In genomic region chr3:44104043-44104442, GRCh38 we compare ENCODE assay signal across 18 cellular contexts.
A peak's percentile ranks its signal among the peaks of the same experiment; 100 is the strongest.
DNase-seq lines count a peak whose midpoint lies in the region; ATAC-seq and TF ChIP-seq lines count a peak whose summit lies in the region.
"Had no signal": no experiment of that assay in that cellular context is flagged by ENCODE, and none has a peak within 500 bp of the region (broad histone marks: within the 10 kb centered on the region; RNA-seq: fewer than 3 reads in every experiment).

No MANE protein-coding gene starts in this region.

- WGBS in thyroid gland, 2 donors: 41 to 45% methylated on average over 2 of the region's 2 CpGs

- no peaks in the 10 kb centered on the region for H3K9me3 Mint-ChIP-seq in activated naive CD8-positive, alpha-beta T cell treated with anti-CD3 and anti-CD28 coated beads, Interleukin-2, amount 10 ng/mL, durations not matched to agents 7 days and 5 days
- no peaks in the 10 kb centered on the region for H3K9me3 Mint-ChIP-seq in activated naive CD8-positive, alpha-beta T cell treated with anti-CD3 and anti-CD28 coated beads for 36 hours
- no peaks in the 10 kb centered on the region for H3K9me3 Mint-ChIP-seq in CD8-positive, alpha-beta memory T cell
- no peaks in the 10 kb centered on the region for H3K9me3 Mint-ChIP-seq in CD8-positive, alpha-beta T cell

- no peak overlapping the region for H3K4me3 ChIP-seq in thyroid gland (replicated peaks in 1 of 3)
- H3K4me3 ChIP-seq in CD8-positive, alpha-beta memory T cell (ENCODE audit: low read length): no peak overlapping the region
- no peak overlapping the region for H3K4me3 ChIP-seq in CD8-positive, alpha-beta T cell (ENCODE audit: low read depth, low read length)

- intact Hi-C loops in thyroid gland (cut with DNase I): no loop called here
- intact Hi-C loops in CD8-positive, alpha-beta T cell (cut with DNase I, micrococcal nuclease): no loop called here

- H3K4me1 Mint-ChIP-seq in activated naive CD8-positive, alpha-beta T cell treated with anti-CD3 and anti-CD28 coated beads, Interleukin-2, amount 10 ng/mL, durations not matched to agents 7 days and 5 days: peaks cover 20% of the 10 kb centered on the region
- peaks cover 18% of the 10 kb centered on the region for H3K4me1 Mint-ChIP-seq in activated naive CD8-positive, alpha-beta T cell treated with anti-CD3 and anti-CD28 coated beads for 36 hours
- no peaks in the 10 kb centered on the region for H3K4me1 Mint-ChIP-seq in CD8-positive, alpha-beta memory T cell
- peaks cover 3% of the 10 kb centered on the region for H3K4me1 Mint-ChIP-seq in CD8-positive, alpha-beta T cell (ENCODE audit: low read depth)
- H3K4me1 Mint-ChIP-seq: CD14-positive monocyte had no signal

- peaks cover 49 to 61% of the 10 kb centered on the region in 2 donors for H3K4me1 ChIP-seq in thyroid gland
- no peaks in the 10 kb centered on the region for H3K4me1 ChIP-seq in CD8-positive, alpha-beta memory T cell (ENCODE audit: insufficient read depth, low read length)
- no peaks in the 10 kb centered on the region for H3K4me1 ChIP-seq in CD8-positive, alpha-beta T cell (ENCODE audit: insufficient read depth, low read length)

- no peaks in the 10 kb centered on the region for H3K27me3 ChIP-seq in thyroid gland
- H3K27me3 ChIP-seq in CD8-positive, alpha-beta memory T cell (ENCODE audit: insufficient read depth, low read length, poor library complexity, severe bottlenecking): no peaks in the 10 kb centered on the region
- H3K27me3 ChIP-seq in CD8-positive, alpha-beta T cell (ENCODE audit: insufficient read depth, low read length): no peaks in the 10 kb centered on the region

- CTCF ChIA-PET in CD8-positive, alpha-beta memory T cell (lab: Charles Lee): no interaction called here
- CTCF ChIA-PET in CD8-positive, alpha-beta T cell (lab: Charles Lee): interaction anchor here (1.0 kb wide), 1 partner anchor 9 kb away, joined by 3 read pairs; no protein-coding TSS in a partner anchor

- no peak for TF ChIP-seq CTCF in thyroid gland (IDR thresholded peaks at IDR 0.05)
- TF ChIP-seq CTCF in CD8-positive, alpha-beta T cell (IDR thresholded peaks at IDR 0.05): no peak

- no peak for TF ChIP-seq POLR2A in thyroid gland (IDR thresholded peaks at IDR 0.05)

- H3K4me3 Mint-ChIP-seq in activated naive CD8-positive, alpha-beta T cell treated with anti-CD3 and anti-CD28 coated beads, Interleukin-2, amount 10 ng/mL, durations not matched to agents 7 days and 5 days: no peak overlapping the region
- no peak overlapping the region for H3K4me3 Mint-ChIP-seq in activated naive CD8-positive, alpha-beta T cell treated with anti-CD3 and anti-CD28 coated beads for 36 hours
- no peak overlapping the region for H3K4me3 Mint-ChIP-seq in CD8-positive, alpha-beta memory T cell
- no peak overlapping the region for H3K4me3 Mint-ChIP-seq in CD8-positive, alpha-beta T cell
- H3K4me3 Mint-ChIP-seq: B cell, CD14-positive monocyte had no signal

- no peaks in the 10 kb centered on the region for H3K9me3 ChIP-seq in thyroid gland
- no peaks in the 10 kb centered on the region for H3K9me3 ChIP-seq in CD8-positive, alpha-beta memory T cell (ENCODE audit: low read length)
- no peaks in the 10 kb centered on the region for H3K9me3 ChIP-seq in CD8-positive, alpha-beta T cell (ENCODE audit: low read length)

- H3K27ac ChIP-seq in thyroid gland: peak overlapping the region; percentile 11 to 98 (median 61)
- no peak overlapping the region for H3K27ac ChIP-seq in CD8-positive, alpha-beta memory T cell (ENCODE audit: low read depth, low read length)
- H3K27ac ChIP-seq in CD8-positive, alpha-beta T cell (ENCODE audit: low read depth, low read length): no peak overlapping the region

- ATAC-seq in activated naive CD8-positive, alpha-beta T cell treated with anti-CD3 and anti-CD28 coated beads, Interleukin-2, amount 10 ng/mL, durations not matched to agents 7 days and 5 days (ENCODE audit: low read depth): no peak
- ATAC-seq in CD8-positive, alpha-beta T cell: no peak

- DNase-seq in activated naive CD8-positive, alpha-beta T cell treated with anti-CD3 and anti-CD28 coated beads, Interleukin-2, amount 10 ng/mL, durations not matched to agents 7 days and 5 days: no peak
- DNase-seq in activated naive CD8-positive, alpha-beta T cell treated with anti-CD3 and anti-CD28 coated beads for 36 hours: no peak
- DNase-seq in astrocyte of the hippocampus (ENCODE audit: low read depth, low spot score) (peak; percentile 26), islet precursor cell (peak; percentile 80), thyroid gland (peak in 1 of 2 donors; percentile 46)
- DNase-seq in CD8-positive, alpha-beta memory T cell: no peak
- no peak for DNase-seq in CD8-positive, alpha-beta T cell
- no peak for DNase-seq in activated effector memory CD4-positive, alpha-beta T cell treated with Interleukin-2 at 50 U/mL for 16 hours
- DNase-seq: DMS79, NCI-H1694, NCI-H2081, NCI-H2171, NCI-H345, NCI-H524 treated with DMSO at 0.1 percent for 48 hours, NCI-H82, Right ventricle myocardium superior had no signal

- peaks cover 3% of the 10 kb centered on the region for H3K36me3 Mint-ChIP-seq in activated naive CD8-positive, alpha-beta T cell treated with anti-CD3 and anti-CD28 coated beads, Interleukin-2, amount 10 ng/mL, durations not matched to agents 7 days and 5 days
- no peaks in the 10 kb centered on the region for H3K36me3 Mint-ChIP-seq in activated naive CD8-positive, alpha-beta T cell treated with anti-CD3 and anti-CD28 coated beads for 36 hours
- no peaks in the 10 kb centered on the region for H3K36me3 Mint-ChIP-seq in CD8-positive, alpha-beta memory T cell
- H3K36me3 Mint-ChIP-seq in CD8-positive, alpha-beta T cell: no peaks in the 10 kb centered on the region
- H3K36me3 Mint-ChIP-seq: CD14-positive monocyte had no signal

- H3K27ac Mint-ChIP-seq in activated naive CD8-positive, alpha-beta T cell treated with anti-CD3 and anti-CD28 coated beads, Interleukin-2, amount 10 ng/mL, durations not matched to agents 7 days and 5 days: peak overlapping the region; percentile 32
- H3K27ac Mint-ChIP-seq in activated naive CD8-positive, alpha-beta T cell treated with anti-CD3 and anti-CD28 coated beads for 36 hours: no peak overlapping the region
- H3K27ac Mint-ChIP-seq in CD8-positive, alpha-beta memory T cell: no peak overlapping the region
- H3K27ac Mint-ChIP-seq in CD8-positive, alpha-beta T cell: no peak overlapping the region
- H3K27ac Mint-ChIP-seq: B cell, CD14-positive monocyte had no signal

- no peaks in the 10 kb centered on the region for H3K36me3 ChIP-seq in thyroid gland
- H3K36me3 ChIP-seq in CD8-positive, alpha-beta memory T cell (ENCODE audit: insufficient read depth, low read length): no peaks in the 10 kb centered on the region
- no peaks in the 10 kb centered on the region for H3K36me3 ChIP-seq in CD8-positive, alpha-beta T cell (ENCODE audit: insufficient read depth, low read length)

- POLR2A ChIA-PET in activated naive CD8-positive, alpha-beta T cell treated with anti-CD3 and anti-CD28 coated beads, Interleukin-2, amount 10 ng/mL, durations not matched to agents 7 days and 5 days (lab: Charles Lee): no interaction called here
- POLR2A ChIA-PET in CD8-positive, alpha-beta memory T cell (lab: Charles Lee): no interaction called here
- POLR2A ChIA-PET in CD8-positive, alpha-beta T cell (lab: Charles Lee): no interaction called here

- H3K27me3 Mint-ChIP-seq in activated naive CD8-positive, alpha-beta T cell treated with anti-CD3 and anti-CD28 coated beads, Interleukin-2, amount 10 ng/mL, durations not matched to agents 7 days and 5 days: peaks cover 28% of the 10 kb centered on the region
- H3K27me3 Mint-ChIP-seq in activated naive CD8-positive, alpha-beta T cell treated with anti-CD3 and anti-CD28 coated beads for 36 hours: peaks cover 40% of the 10 kb centered on the region
- peaks cover 22 to 42% of the 10 kb centered on the region in 2 donors for H3K27me3 Mint-ChIP-seq in CD8-positive, alpha-beta memory T cell
- H3K27me3 Mint-ChIP-seq in CD8-positive, alpha-beta T cell (ENCODE audit: low read depth): peaks cover 13% of the 10 kb centered on the region

Comparison
In these comparisons a context has a peak if more than half of its experiments do, and no peak if none do; other contexts are left out.
1. DNase-seq: peak in astrocyte of the hippocampus (single experiment) and islet precursor cell (single experiment); none in activated naive CD8-positive, alpha-beta T cell treated with anti-CD3 and anti-CD28 coated beads, Interleukin-2, amount 10 ng/mL, durations not matched to agents 7 days and 5 days (single experiment), activated naive CD8-positive, alpha-beta T cell treated with anti-CD3 and anti-CD28 coated beads for 36 hours (single experiment), CD8-positive, alpha-beta memory T cell (0 of 5), CD8-positive, alpha-beta T cell (0 of 7) and activated effector memory CD4-positive, alpha-beta T cell treated with Interleukin-2 at 50 U/mL for 16 hours (single experiment).
2. H3K27ac ChIP-seq: peak in thyroid gland (3 of 3); none in CD8-positive, alpha-beta memory T cell (single experiment) and CD8-positive, alpha-beta T cell (single experiment).